In the genomic region with DNA sequence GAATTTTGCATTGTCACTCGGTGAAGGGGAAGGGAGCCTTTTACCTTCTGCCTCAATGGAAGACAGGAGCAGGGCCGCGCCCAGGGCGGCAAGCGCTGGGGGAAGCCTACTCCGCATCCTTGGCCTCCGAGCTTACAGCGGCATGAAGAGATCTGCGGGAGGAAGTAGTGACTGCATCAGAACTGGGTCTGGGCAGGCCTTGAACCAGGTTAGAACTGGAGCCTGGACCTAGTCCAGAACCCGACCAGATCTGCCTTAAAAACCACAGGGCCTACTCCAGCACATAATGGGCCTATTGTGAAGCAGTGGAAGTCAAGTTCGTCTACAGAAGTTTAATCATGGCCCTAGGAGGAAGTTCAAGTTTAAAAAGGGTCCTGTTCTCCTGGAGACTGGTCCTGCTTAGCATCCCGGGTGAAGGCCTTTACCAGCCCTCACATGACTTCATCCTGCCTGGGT, we compare ENCODE assay signal across 11 cellular contexts. TPM values are rescaled to one million over a fixed set of nuclear protein-coding genes. Genes with fewer than 3 reads are reported as not detected.
DNase-seq lines count a peak whose midpoint lies in the region; ATAC-seq and TF ChIP-seq lines count a peak whose summit lies in the region.
"Had no signal": no experiment of that assay in that cellular context is flagged by ENCODE, and none has a peak within 500 bp of the region (broad histone marks: within the 10 kb centered on the region; RNA-seq: fewer than 3 reads in every experiment).

No MANE protein-coding gene starts in this region.

- peaks cover 6% of the 10 kb centered on the region for H3K79me2 ChIP-seq in smooth muscle cell (ENCODE audit: low read depth)

- ATAC-seq in GM18873 (IDR thresholded peaks at IDR 0.05; ENCODE audit: low FRiP score, unreplicated experiment): no peak
- no peak for ATAC-seq in GM18511 (IDR thresholded peaks at IDR 0.05; ENCODE audit: unreplicated experiment)
- ATAC-seq in upper lobe of right lung: no peak

- in situ Hi-C loops in astrocyte of the spinal cord (cut with HindIII; ENCODE audit: low sequenced_read_pairs) (no loop called here), ACHN (cut with HindIII; ENCODE audit: low pct_ligation_motif_present, low pct_unique_long_range_greater_than_20kb, low sequenced_read_pairs) (no loop called here)

- peak overlapping the region; percentile 82 for H3K4me2 ChIP-seq in smooth muscle cell

- H3K27me3 ChIP-seq in H7 (ENCODE audit: control insufficient read depth, insufficient read depth, low read length) (peaks cover 69% of the 10 kb centered on the region), smooth muscle cell (ENCODE audit: low read depth) (peaks cover 55% of the 10 kb centered on the region), upper lobe of right lung (peaks cover 64% of the 10 kb centered on the region)

- intact Hi-C loops in upper lobe of right lung (cut with DNase I): no loop called here

- H3K4me1 ChIP-seq in smooth muscle cell (ENCODE audit: low read depth) (peaks cover 18% of the 10 kb centered on the region), upper lobe of right lung (peaks cover 34% of the 10 kb centered on the region)

- peaks cover 52% of the 10 kb centered on the region for H4K20me1 ChIP-seq in smooth muscle cell (ENCODE audit: low read depth)

- H2AFZ ChIP-seq in smooth muscle cell (ENCODE audit: low read depth): peak overlapping the region; percentile 38

- DNase-seq in H7 (peak; percentile 38), astrocyte of the spinal cord (ENCODE audit: low read depth, low spot score) (peak; percentile 51), smooth muscle cell (lab: John Stamatoyannopoulos, UW; ENCODE audit: unreplicated experiment) (no peak), ACHN (no peak), upper lobe of right lung (no peak)
- DNase-seq: DMS79 treated with DMSO at 0.1 percent for 48 hours, NCI-H2171 had no signal

- no peaks in the 10 kb centered on the region for H3K9me3 ChIP-seq in iPS-18c (ENCODE audit: control insufficient read depth, insufficient read depth, low read length)
- H3K9me3 ChIP-seq in smooth muscle cell (replicated peaks; ENCODE audit: low read depth): no peaks in the 10 kb centered on the region
- no peaks in the 10 kb centered on the region for H3K9me3 ChIP-seq in upper lobe of right lung
- H3K9me3 ChIP-seq: SJSA1 had no signal

- H3F3A ChIP-seq in smooth muscle cell (ENCODE audit: low read depth): no peaks in the 10 kb centered on the region

- H3K27ac ChIP-seq in smooth muscle cell (ENCODE audit: low read depth): no peak overlapping the region
- H3K27ac ChIP-seq in upper lobe of right lung: no peak overlapping the region

- H3K36me3 ChIP-seq in H7 (replicated peaks; ENCODE audit: control insufficient read depth, insufficient read depth, low read length) (no peaks in the 10 kb centered on the region), smooth muscle cell (ENCODE audit: low read depth) (no peaks in the 10 kb centered on the region), upper lobe of right lung (no peaks in the 10 kb centered on the region)

- TF ChIP-seq CTCF in astrocyte of the spinal cord (IDR thresholded peaks at IDR 0.05; ENCODE audit: low read depth, low read length) (no peak), smooth muscle cell (IDR thresholded peaks at IDR 0.05; ENCODE audit: borderline replicate concordance, insufficient read depth, poor library complexity, severe bottlenecking) (no peak), upper lobe of right lung (IDR thresholded peaks at IDR 0.05) (no peak)

- H3K4me3 ChIP-seq in H7 (ENCODE audit: insufficient read depth, low read depth, low read length) (peak overlapping the region; percentile 45; the same call in 1 of the 2 replicates), astrocyte of the spinal cord (ENCODE audit: low read depth, low read length) (peak overlapping the region; percentile 38), iPS-18c (ENCODE audit: insufficient read depth, low read depth, low read length) (peak overlapping the region; percentile 45), smooth muscle cell (peak overlapping the region; percentile 66), upper lobe of right lung (no peak overlapping the region)
- H3K4me3 ChIP-seq: SJSA1 had no signal

- no peak overlapping the region for H3K9ac ChIP-seq in smooth muscle cell (ENCODE audit: low read depth)

- 39% methylated on average over 12 of the region's 12 CpGs for WGBS in smooth muscle cell (ENCODE audit: low lambda C conversion rate)

RNA-seq across cellular contexts. Expression of a gene that starts 3.1 kb away (rescaled TPM):
- total RNA-seq in H7 (2014; rRNA removed; shearing (Covaris generic)): 0.63 and 1.9 TPM in 2 replicates
- total RNA-seq in smooth muscle cell (154 and 214 TPM in 2 replicates), upper lobe of right lung (44.3 TPM)
- polyA plus RNA-seq in smooth muscle cell: 27.9 and 44.2 TPM in 2 replicates

RNA-seq across cellular contexts. Expression of a gene that starts 40.9 kb away (rescaled TPM):
- 282 and 292 TPM in 2 replicates for total RNA-seq in H7 (2014; rRNA removed; shearing (Covaris generic))
- total RNA-seq in smooth muscle cell: 321 and 1,287 TPM in 2 replicates
- polyA plus RNA-seq in smooth muscle cell: 771 and 802 TPM in 2 replicates
- total RNA-seq in upper lobe of right lung: 240 TPM

Comparison
In these comparisons a context has a peak if more than half of its experiments do, and no peak if none do; other contexts are left out.
1. DNase-seq: peak in H7 (single experiment) and astrocyte of the spinal cord (single experiment); none in smooth muscle cell (single experiment), ACHN (single experiment) and upper lobe of right lung (single experiment).
2. RNA of a gene that starts 3.1 kb away (total RNA-seq): 154 to 214 TPM in smooth muscle cell and 44.3 TPM in upper lobe of right lung (single experiment); 0.63 to 1.9 TPM in H7; every median in the first group is over 10 times any median in the second.